8 cellular contexts compared by ENCODE assay signal in the genomic region with DNA sequence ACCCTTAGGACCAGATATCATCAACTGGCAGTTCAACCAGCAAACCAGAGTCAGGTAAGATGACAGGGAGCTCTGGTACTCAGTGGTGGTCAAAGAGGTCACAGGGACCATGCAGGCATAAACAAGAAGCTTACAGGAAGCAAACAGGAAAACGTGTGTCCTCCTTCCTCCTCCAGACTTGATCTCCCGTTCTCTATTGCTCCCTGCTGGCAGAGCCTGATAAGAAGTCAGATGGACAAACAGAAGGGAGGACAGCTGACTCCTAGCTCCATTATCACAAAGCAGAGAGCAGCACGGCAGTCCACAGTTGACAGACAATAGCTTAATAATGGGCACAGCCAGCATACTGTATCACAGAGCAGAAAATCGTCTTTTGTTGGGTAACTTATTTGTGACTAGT.
A peak's percentile ranks its signal among the peaks of the same experiment; 100 is the strongest.
DNase-seq lines count a peak whose midpoint lies in the region; ATAC-seq, FAIRE-seq and TF ChIP-seq lines count a peak whose summit lies in the region.
"Had no signal": no experiment of that assay in that cellular context is flagged by ENCODE, and none has a peak within 500 bp of the region (broad histone marks: within the 10 kb centered on the region; RNA-seq: fewer than 3 reads in every experiment).

No MANE protein-coding gene starts in this region.

- no peak for FAIRE-seq in small intestine (lab: Jason Lieb, UNC)

- no peaks in the 10 kb centered on the region for H3K36me3 ChIP-seq in Panc1 (ENCODE audit: control insufficient read depth, insufficient read depth, low read length)
- no peaks in the 10 kb centered on the region for H3K36me3 ChIP-seq in small intestine (ENCODE audit: control insufficient read depth in 2 of 2, insufficient read depth in 2 of 2, low read length in 2 of 2)
- H3K36me3 ChIP-seq in left ventricle myocardium inferior = no peaks in the 10 kb centered on the region

- no TSS peak for BruUV-seq in Panc1 (replicated peaks; lab: Mats Ljungman, UMichigan)

- DNase-seq in HCEC 1CT (peak; percentile 29), Panc1 (ENCODE audit: low read depth, low spot score) (no peak), fibroblast of mammary gland (ENCODE audit: low read depth) (peak; percentile 66), small intestine (peak; percentile 77), left ventricle myocardium inferior (no peak), EL (no peak)
- no peak for DNase-seq in activated CD4-positive, alpha-beta T cell treated with anti-CD3 and anti-CD28 coated beads for 1 hour
- DNase-seq: NCI-H1105 had no signal

- WGBS in small intestine, 3 donors = 19 to 48% (median 38%) methylated on average over 4 of the region's 4 CpGs

- ATAC-seq in Panc1 = peak; percentile 69; the same call in 1 of the 2 replicates

- H3K9me3 ChIP-seq in Panc1 (ENCODE audit: control insufficient read depth, insufficient read depth, low read depth, low read length) (no peaks in the 10 kb centered on the region), small intestine (ENCODE audit: control insufficient read depth, low read depth) (no peaks in the 10 kb centered on the region), left ventricle myocardium inferior (replicated peaks) (no peaks in the 10 kb centered on the region)

- intact Hi-C loops in Panc1 (cut with micrococcal nuclease; ENCODE audit: unreplicated experiment) (loop anchor here (10.0 kb wide), 1 partner anchor 652 kb away; no protein-coding TSS in a partner anchor), left ventricle myocardium inferior (cut with micrococcal nuclease) (no loop called here)

- in situ Hi-C loops in Panc1 (cut with HindIII; ENCODE audit: low pct_unique_long_range_greater_than_20kb, low sequenced_read_pairs) = no loop called here

- H3K4me3 ChIP-seq in Panc1 (ENCODE audit: low read depth in 2 of 2, low read length in 2 of 2) = no peak overlapping the region
- no peak overlapping the region for H3K4me3 ChIP-seq in fibroblast of mammary gland (ENCODE audit: control insufficient read depth, low read depth, low read length)
- H3K4me3 ChIP-seq in small intestine (ENCODE audit: low read depth in 1 of 2, low read length in 2 of 2) = no peak overlapping the region
- no peak overlapping the region for H3K4me3 ChIP-seq in left ventricle myocardium inferior

- H3K27me3 ChIP-seq in Panc1 (ENCODE audit: control insufficient read depth, insufficient read depth, low read length) (no peaks in the 10 kb centered on the region), small intestine (ENCODE audit: control insufficient read depth in 2 of 2, insufficient read depth in 2 of 2, low read length in 2 of 2) (no peaks in the 10 kb centered on the region), left ventricle myocardium inferior (ENCODE audit: low read depth) (no peaks in the 10 kb centered on the region)

- no peaks in the 10 kb centered on the region for H3K4me1 ChIP-seq in Panc1 (ENCODE audit: control insufficient read depth, insufficient read depth, low read length)
- peaks cover 6 to 9% of the 10 kb centered on the region in 2 donors for H3K4me1 ChIP-seq in small intestine (ENCODE audit: control insufficient read depth in 2 of 2, insufficient read depth in 1 of 2, low read depth in 1 of 2, low read length in 1 of 2)
- H3K4me1 ChIP-seq in left ventricle myocardium inferior = peaks cover 48% of the 10 kb centered on the region

- no peak overlapping the region for H3K27ac ChIP-seq in Panc1 (ENCODE audit: low read length)
- no peak overlapping the region for H3K27ac ChIP-seq in small intestine (ENCODE audit: low read depth in 1 of 2, low read length in 1 of 2)
- H3K27ac ChIP-seq in left ventricle myocardium inferior (replicated peaks) = no peak overlapping the region

- CTCF ChIA-PET in Panc1 (lab: Charles Lee) = interaction anchor here (0.6 to 1.1 kb wide), 3 partner anchors 20 to 330 kb away, joined by 4 to 8 read pairs (median 5); no protein-coding TSS in a partner anchor

- TF ChIP-seq CTCF in Panc1 (IDR thresholded peaks at IDR 0.05) (peak; percentile 56), fibroblast of mammary gland (conservative IDR thresholded peaks at IDR 0.05; ENCODE audit: control insufficient read depth, insufficient read depth, low read depth, low read length) (peak; percentile 62), left ventricle myocardium inferior (IDR thresholded peaks at IDR 0.05; ENCODE audit: borderline replicate concordance) (no peak)

- POLR2A ChIA-PET in Panc1 (lab: Charles Lee) = no interaction called here

Comparison
In these comparisons a context has a peak if more than half of its experiments do, and no peak if none do; other contexts are left out.
1. DNase-seq: peak in HCEC 1CT (single experiment), fibroblast of mammary gland (single experiment) and small intestine (single experiment); none in Panc1 (single experiment), activated CD4-positive, alpha-beta T cell treated with anti-CD3 and anti-CD28 coated beads for 1 hour (single experiment), left ventricle myocardium inferior (single experiment) and EL (single experiment).